ENCODE assay signal across 8 cellular contexts in genomic region chr10:31157125-31157983, GRCh38.
DNase-seq lines count a peak whose midpoint lies in the region; ATAC-seq and TF ChIP-seq lines count a peak whose summit lies in the region.

No MANE protein-coding gene starts in this region.

- H3K27me3 ChIP-seq in adrenal gland (no peaks in the 10 kb centered on the region), H7 (ENCODE audit: control insufficient read depth, insufficient read depth, low read length) (no peaks in the 10 kb centered on the region)

- ATAC-seq in HG03432 (IDR thresholded peaks at IDR 0.05; ENCODE audit: unreplicated experiment) = no peak
- ATAC-seq in GM18511 (IDR thresholded peaks at IDR 0.05; ENCODE audit: unreplicated experiment) = no peak

- H3K9me3 ChIP-seq in adrenal gland (replicated peaks in 1 of 3) = peaks cover 0 to 4% (median 0%) of the 10 kb centered on the region in 3 donors

- H3K27ac ChIP-seq in adrenal gland = peak overlapping the region in 2 of 5 donors; percentile 23 to 53
- peak overlapping the region; percentile 21 for H3K27ac ChIP-seq in substantia nigra (ENCODE audit: low read depth, low read length, poor library complexity, severe bottlenecking)

- no peak for TF ChIP-seq POLR2A in adrenal gland (IDR thresholded peaks at IDR 0.05)

- DNase-seq in HFF-Myc (ENCODE audit: extremely low read depth, low read depth) (peak; percentile 26), adrenal gland (peak in 5 of 7 donors; percentile 31 to 71 (median 50)), iPS-NIHi11 (ENCODE audit: low spot score) (peak; percentile 32), substantia nigra (lab: John Stamatoyannopoulos, UW) (peak in 40 of 49 donors; percentile 8 to 74 (median 46)), NCI-H1694 (lab: John Stamatoyannopoulos, UW) (no peak), H7 (no peak)

- H3K4me3 ChIP-seq in HFF-Myc (replicated peaks; ENCODE audit: low read depth, low read length) (no peak overlapping the region), adrenal gland (no peak overlapping the region), H7 (ENCODE audit: insufficient read depth, low read depth, low read length) (no peak overlapping the region)

- no peaks in the 10 kb centered on the region for H3K36me3 ChIP-seq in adrenal gland (replicated peaks in 1 of 2)
- no peaks in the 10 kb centered on the region for H3K36me3 ChIP-seq in H7 (replicated peaks; ENCODE audit: control insufficient read depth, insufficient read depth, low read length)

- intact Hi-C loops in adrenal gland (cut with DNase I) = no loop called here

- TF ChIP-seq CTCF in HFF-Myc (IDR thresholded peaks at IDR 0.05; ENCODE audit: low read depth, low read length, missing control alignments) (no peak), adrenal gland (IDR thresholded peaks at IDR 0.05) (no peak)

- WGBS in adrenal gland, 4 donors = 45 to 56% (median 48%) methylated on average over 13 to 18 of the region's 18 CpGs

- peaks cover 0 to 4% of the 10 kb centered on the region in 2 donors for H3K4me1 ChIP-seq in adrenal gland (replicated peaks in 1 of 2)

Comparison
In these comparisons a context has a peak if more than half of its experiments do, and no peak if none do; other contexts are left out.
1. DNase-seq: peak in HFF-Myc (single experiment), adrenal gland (5 of 7), iPS-NIHi11 (single experiment) and substantia nigra (40 of 49); none in NCI-H1694 (single experiment) and H7 (single experiment).